In the genomic region with DNA sequence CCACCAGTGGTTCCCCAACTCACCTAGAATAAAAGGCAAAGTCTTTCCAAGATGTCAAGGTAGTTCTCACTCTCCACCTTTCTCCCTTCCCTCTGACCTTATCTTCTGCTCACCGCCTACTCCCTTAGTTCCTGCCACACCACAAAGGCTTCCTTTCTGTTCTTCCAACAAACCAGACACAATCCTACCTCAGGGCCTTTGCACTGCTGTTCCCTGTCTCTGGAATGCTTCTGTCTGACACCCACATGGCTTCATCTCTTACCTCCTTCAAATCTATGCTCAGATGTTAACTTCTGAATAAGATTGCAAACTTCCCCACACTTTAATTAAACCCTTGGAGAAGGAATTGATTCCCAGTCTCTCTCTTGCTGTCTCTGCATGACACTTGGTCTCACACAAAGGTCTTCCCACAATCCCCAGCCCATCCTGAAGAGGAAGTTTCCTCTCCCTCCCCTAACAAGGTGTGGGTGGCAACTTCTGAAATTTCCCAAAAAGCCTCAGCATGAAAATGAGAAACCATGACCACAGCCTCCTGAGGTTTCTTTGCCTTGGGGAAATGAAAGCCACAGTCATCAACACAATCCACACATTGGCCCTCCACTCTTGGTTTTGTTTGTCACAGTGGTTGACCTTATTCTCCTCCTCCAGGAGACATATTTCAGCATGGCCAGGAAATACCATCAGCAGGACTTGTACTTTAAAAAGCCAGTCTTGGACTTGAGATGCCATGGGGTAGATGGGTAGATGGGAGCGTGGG, we compare ENCODE assay signal across 13 cellular contexts. TPM values are rescaled to one million over a fixed set of nuclear protein-coding genes. Genes with fewer than 3 reads are reported as not detected.
DNase-seq lines count a peak whose midpoint lies in the region; ATAC-seq and TF ChIP-seq lines count a peak whose summit lies in the region.
"Had no signal": no experiment of that assay in that cellular context is flagged by ENCODE, and none has a peak within 500 bp of the region (broad histone marks: within the 10 kb centered on the region; RNA-seq: fewer than 3 reads in every experiment).

No MANE protein-coding gene starts in this region.

- peak overlapping the region; percentile 15; the same call in 1 of the 2 replicates for H3K4me2 ChIP-seq in OCI-LY3 (ENCODE audit: low read length)

- H3K4me1 ChIP-seq in OCI-LY3 (ENCODE audit: low read length) (peaks cover 42% of the 10 kb centered on the region), stomach smooth muscle (ENCODE audit: control insufficient read depth, insufficient read depth, low read length) (peaks cover 28% of the 10 kb centered on the region), foreskin keratinocyte (peaks cover 5% of the 10 kb centered on the region)

- H3K4me3 ChIP-seq in OCI-LY3 (ENCODE audit: low read length) = no peak overlapping the region
- no peak overlapping the region for H3K4me3 ChIP-seq in stomach smooth muscle (ENCODE audit: low read length in 2 of 2)
- H3K4me3 ChIP-seq: heart right ventricle, lung had no signal

- H3K4me1 Mint-ChIP-seq in activated naive CD4-positive, alpha-beta T cell treated with anti-CD3 and anti-CD28 coated beads, Interleukin-2, amount 50 U/mL, for 24 hours = peaks cover 46% of the 10 kb centered on the region
- peaks cover 60% of the 10 kb centered on the region for H3K4me1 Mint-ChIP-seq in dendritic cell treated with granulocyte-macrophage colony-stimulating factor and Interleukin-4, amounts not matched to agents 40 ng/mL and 50 ng/mL, for 4 days (ENCODE audit: low read depth)

- H3K4me3 Mint-ChIP-seq in activated naive CD4-positive, alpha-beta T cell treated with anti-CD3 and anti-CD28 coated beads, Interleukin-2, amount 50 U/mL, for 24 hours = peak overlapping the region; percentile 30
- H3K4me3 Mint-ChIP-seq in dendritic cell treated with granulocyte-macrophage colony-stimulating factor and Interleukin-4, amounts not matched to agents 40 ng/mL and 50 ng/mL, for 4 days = no peak overlapping the region

- peaks cover 30% of the 10 kb centered on the region for H4K20me1 ChIP-seq in OCI-LY3 (ENCODE audit: insufficient read depth, low read length)

- H3K27me3 ChIP-seq in OCI-LY3 (ENCODE audit: low read depth, low read length) (peaks cover 50% of the 10 kb centered on the region), stomach smooth muscle (ENCODE audit: control insufficient read depth in 1 of 2, insufficient read depth in 2 of 2, low read length in 2 of 2) (no peaks in the 10 kb centered on the region), foreskin keratinocyte (no peaks in the 10 kb centered on the region)
- H3K27me3 ChIP-seq: heart right ventricle had no signal

- H3K36me3 Mint-ChIP-seq in activated naive CD4-positive, alpha-beta T cell treated with anti-CD3 and anti-CD28 coated beads, Interleukin-2, amount 50 U/mL, for 24 hours = no peaks in the 10 kb centered on the region
- H3K36me3 Mint-ChIP-seq in dendritic cell treated with granulocyte-macrophage colony-stimulating factor and Interleukin-4, amounts not matched to agents 40 ng/mL and 50 ng/mL, for 4 days (ENCODE audit: low read depth) = peaks cover 6% of the 10 kb centered on the region

- H3K27me3 Mint-ChIP-seq in activated naive CD4-positive, alpha-beta T cell treated with anti-CD3 and anti-CD28 coated beads, Interleukin-2, amount 50 U/mL, for 24 hours = peaks cover 2% of the 10 kb centered on the region
- H3K27me3 Mint-ChIP-seq in dendritic cell treated with granulocyte-macrophage colony-stimulating factor and Interleukin-4, amounts not matched to agents 40 ng/mL and 50 ng/mL, for 4 days = peaks cover 15% of the 10 kb centered on the region

- no peak for DNase-seq in activated naive CD4-positive, alpha-beta T cell (lab: John Stamatoyannopoulos, UW)
- DNase-seq in foreskin keratinocyte = no peak
- no peak for DNase-seq in nucleus accumbens (lab: John Stamatoyannopoulos, UW)
- DNase-seq: HCEC 1CT, heart right ventricle, NCI-H226 had no signal

- intact Hi-C loops in dendritic cell treated with granulocyte-macrophage colony-stimulating factor and Interleukin-4, amounts not matched to agents 40 ng/mL and 50 ng/mL, for 4 days (cut with micrococcal nuclease) = loop anchor here (5.0 to 10.0 kb wide), 2 partner anchors 234 to 1941 kb away; partner anchors contain the start of genes ANAPC13, CEP63 and MSL2

- TF ChIP-seq CTCF in OCI-LY3 (IDR thresholded peaks at IDR 0.05; ENCODE audit: low read depth, low read length) = no peak
- no peak for TF ChIP-seq CTCF in foreskin keratinocyte (conservative IDR thresholded peaks at IDR 0.05)

- H3K9me3 ChIP-seq in OCI-LY3 (ENCODE audit: insufficient read depth, low read length) (no peaks in the 10 kb centered on the region), stomach smooth muscle (ENCODE audit: control insufficient read depth in 2 of 2, low read length in 2 of 2) (no peaks in the 10 kb centered on the region)
- H3K9me3 ChIP-seq: heart right ventricle had no signal

- no peak for ATAC-seq in foreskin keratinocyte
- no peak for ATAC-seq in HG03457 (IDR thresholded peaks at IDR 0.05; ENCODE audit: unreplicated experiment)
- ATAC-seq: activated CD4-positive, CD25-positive, alpha-beta regulatory T cell treated with anti-CD3 and anti-CD28 coated beads, Interleukin-2, amount 50 U/mL, for 24 hours; heart right ventricle had no signal

- H3K9ac ChIP-seq in OCI-LY3 (ENCODE audit: low read length) = no peak overlapping the region
- H3K9ac ChIP-seq in stomach smooth muscle (ENCODE audit: low read length in 2 of 2) = no peak overlapping the region

- H3K9me3 Mint-ChIP-seq in activated naive CD4-positive, alpha-beta T cell treated with anti-CD3 and anti-CD28 coated beads, Interleukin-2, amount 50 U/mL, for 24 hours = no peaks in the 10 kb centered on the region
- H3K9me3 Mint-ChIP-seq in dendritic cell treated with granulocyte-macrophage colony-stimulating factor and Interleukin-4, amounts not matched to agents 40 ng/mL and 50 ng/mL, for 4 days = no peaks in the 10 kb centered on the region

- H3K27ac Mint-ChIP-seq in activated naive CD4-positive, alpha-beta T cell treated with anti-CD3 and anti-CD28 coated beads, Interleukin-2, amount 50 U/mL, for 24 hours = peak overlapping the region; percentile 83
- peak overlapping the region; percentile 53 for H3K27ac Mint-ChIP-seq in dendritic cell treated with granulocyte-macrophage colony-stimulating factor and Interleukin-4, amounts not matched to agents 40 ng/mL and 50 ng/mL, for 4 days

- H3K27ac ChIP-seq in OCI-LY3 (ENCODE audit: low read length) (no peak overlapping the region), stomach smooth muscle (ENCODE audit: low read length) (peak overlapping the region; percentile 74), foreskin keratinocyte (no peak overlapping the region)

- H3K79me2 ChIP-seq in OCI-LY3 (ENCODE audit: low read length) = peaks cover 16% of the 10 kb centered on the region

- H2AFZ ChIP-seq in OCI-LY3 (ENCODE audit: low read depth, low read length) = no peak overlapping the region

- H3K36me3 ChIP-seq in OCI-LY3 (replicated peaks; ENCODE audit: low read depth, low read length) (no peaks in the 10 kb centered on the region), stomach smooth muscle (ENCODE audit: control insufficient read depth in 2 of 2, insufficient read depth in 2 of 2, low read length in 2 of 2) (no peaks in the 10 kb centered on the region)
- H3K36me3 ChIP-seq: heart right ventricle had no signal

RNA-seq across cellular contexts. Expression of gene RYK, which starts 3.0 kb away (rescaled TPM):
- 76.8 and 81.9 TPM in 2 replicates for total RNA-seq in foreskin keratinocyte
- 31.1 and 37.5 TPM in 2 replicates for polyA plus RNA-seq in foreskin keratinocyte
